Comparison of ENCODE assay signal across 8 cellular contexts in genomic region chr3:20185733-20186599, GRCh38. TPM values are rescaled to one million over a fixed set of nuclear protein-coding genes. Genes with fewer than 3 reads are reported as not detected.
DNase-seq lines count a peak whose midpoint lies in the region; ATAC-seq lines count a peak whose summit lies in the region.

SGO1 (minus strand) TSS chr3:20186206; CDS start chr3:20184027, 2,179 bp downstream.

- H3K9me3 Mint-ChIP-seq in memory B cell = no peaks in the 10 kb centered on the region

- no peaks in the 10 kb centered on the region for H3K4me1 ChIP-seq in endocrine pancreas (ENCODE audit: control insufficient read depth, insufficient read depth, low read length)

- no peaks in the 10 kb centered on the region for H3K36me3 Mint-ChIP-seq in memory B cell

- peaks cover 3% of the 10 kb centered on the region for H3K4me1 Mint-ChIP-seq in memory B cell

- no peaks in the 10 kb centered on the region for H3K27me3 ChIP-seq in endocrine pancreas (ENCODE audit: control insufficient read depth, insufficient read depth, low read length)

- no peaks in the 10 kb centered on the region for H3K9me3 ChIP-seq in endocrine pancreas (ENCODE audit: control insufficient read depth, low read length)

- DNase-seq in COLO829 (ENCODE audit: low spot score) = peak; percentile 89
- peak; percentile 94 for DNase-seq in HT-29 (ENCODE audit: low spot score)
- DNase-seq in NOMO-1 (lab: John Stamatoyannopoulos, UW; ENCODE audit: unreplicated experiment in 2 of 2) = peak; percentile 97 to 99
- peak; percentile 98 to 99 for DNase-seq in memory B cell (ENCODE audit: low spot score in 2 of 2)
- DNase-seq in stimulated activated CD8-positive, alpha-beta memory T cell treated with anti-CD3 and anti-CD28 coated beads, Interleukin-12 subunit alpha, Interleukin-12 subunit beta, amount 100 ng/mL, for 24 hours (ENCODE audit: extremely low read depth) = peak; percentile 100

- peak within 1 kb of the TSS; percentile 80 for H3K9ac ChIP-seq in endocrine pancreas (ENCODE audit: control insufficient read depth, insufficient read depth, low read length)

- H3K4me3 ChIP-seq in endocrine pancreas (ENCODE audit: control insufficient read depth, insufficient read depth, low read length) = peak within 1 kb of the TSS; percentile 98

- no peaks in the 10 kb centered on the region for H3K27me3 Mint-ChIP-seq in memory B cell

- CTCF ChIA-PET in activated CD8-positive, alpha-beta memory T cell treated with anti-CD3 and anti-CD28 coated beads for 36 hours (lab: Charles Lee) = interaction anchor here (0.7 to 1.6 kb wide), 6 partner anchors 16 to 242 kb away, joined by 3 to 6 read pairs (median 3); partner anchors contain the start of gene KAT2B

- ATAC-seq in GM21360 (IDR thresholded peaks at IDR 0.05; ENCODE audit: unreplicated experiment) (peak; percentile 91), memory B cell (ENCODE audit: low read depth) (peak; percentile 89)

- no peaks in the 10 kb centered on the region for H3K36me3 ChIP-seq in endocrine pancreas (ENCODE audit: control insufficient read depth, insufficient read depth, low read length)

- H3K27ac Mint-ChIP-seq in memory B cell = no peak within 1 kb of the TSS

- POLR2A ChIA-PET in activated CD8-positive, alpha-beta memory T cell treated with anti-CD3 and anti-CD28 coated beads for 36 hours (lab: Charles Lee) = interaction anchor here (0.6 to 2.3 kb wide), 8 partner anchors 10 to 249 kb away, joined by 3 to 11 read pairs (median 3); no protein-coding TSS in a partner anchor

- H3K4me3 Mint-ChIP-seq in memory B cell = no peak within 1 kb of the TSS

RNA-seq across cellular contexts. Expression of gene SGO1, which starts in this region (rescaled TPM):
- total RNA-seq in HT-29 (2014; rRNA removed; shearing (Covaris generic)) = 4.9 and 5.1 TPM in 2 replicates
- 10 to 100 TPM; 21.6 to 23.3 TPM for total RNA-seq in activated CD8-positive, alpha-beta memory T cell treated with anti-CD3 and anti-CD28 coated beads for 36 hours

Comparison
In these comparisons a context has a peak if more than half of its experiments do, and no peak if none do; other contexts are left out.
1. Peak in every context shown above with its lines: DNase-seq, ATAC-seq and H3K4me3 ChIP-seq.